ENCODE assay signal across 16 cellular contexts in the genomic region with DNA sequence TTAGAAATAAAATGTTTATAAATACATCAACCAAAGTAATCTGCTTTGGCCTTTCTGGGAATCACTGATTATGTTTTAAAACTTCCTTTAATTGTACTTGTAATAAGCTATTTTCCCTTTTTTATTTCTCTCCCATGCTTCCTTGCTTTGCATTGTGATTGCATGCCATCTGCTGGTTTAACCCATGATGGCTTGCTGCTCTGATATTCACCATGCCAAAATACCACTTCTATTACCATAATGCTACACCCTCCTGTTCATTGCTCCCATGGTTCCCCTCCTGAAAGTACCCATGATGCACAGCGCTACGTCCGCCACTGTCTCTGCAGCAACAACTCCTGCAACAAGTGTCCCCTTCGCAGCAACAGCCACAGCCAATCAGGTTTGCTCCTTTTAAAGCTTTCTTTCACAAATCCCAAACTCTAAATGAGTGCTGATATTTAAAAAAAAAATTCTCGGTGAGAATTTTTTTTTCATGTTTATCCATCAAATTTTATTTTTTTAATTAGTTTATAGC.
DNase-seq lines count a peak whose midpoint lies in the region; ATAC-seq, FAIRE-seq and TF ChIP-seq lines count a peak whose summit lies in the region.
"Had no signal": no experiment of that assay in that cellular context is flagged by ENCODE, and none has a peak within 500 bp of the region (broad histone marks: within the 10 kb centered on the region; RNA-seq: fewer than 3 reads in every experiment).

No MANE protein-coding gene starts in this region.

- H4K20me1 ChIP-seq in mammary epithelial cell (ENCODE audit: insufficient read depth, low read length) (no peaks in the 10 kb centered on the region), PC-3 (ENCODE audit: low read length) (no peaks in the 10 kb centered on the region), endothelial cell of umbilical vein (replicated peaks; ENCODE audit: control insufficient read depth, extremely low read depth, insufficient read depth, low read length) (no peaks in the 10 kb centered on the region)

- no peaks in the 10 kb centered on the region for H3K27me3 ChIP-seq in mammary epithelial cell (ENCODE audit: insufficient read depth, low read length)
- H3K27me3 ChIP-seq in PC-3 (ENCODE audit: low read length), result no peaks in the 10 kb centered on the region
- H3K27me3 ChIP-seq in endothelial cell of umbilical vein (ENCODE audit: control insufficient read depth in 2 of 2, insufficient read depth in 2 of 2, low read length in 2 of 2), result no peaks in the 10 kb centered on the region
- H3K27me3 ChIP-seq in uterus, result no peaks in the 10 kb centered on the region

- no peaks in the 10 kb centered on the region for H3K27me3 Mint-ChIP-seq in MCF 10A (ENCODE audit: insufficient read depth, unreplicated experiment)
- H3K27me3 Mint-ChIP-seq: stimulated activated naive CD8-positive, alpha-beta T cell treated with anti-CD3 and anti-CD28 coated beads, Interleukin-15, amount 100 ng/mL, for 72 hours had no signal

- in situ Hi-C loops in mammary epithelial cell (cut with MboI; ENCODE audit: low sequenced_read_pairs in 2 of 2), result no loop called here

- H3K36me3 ChIP-seq in mammary epithelial cell (ENCODE audit: insufficient read depth, low read length) (peaks cover 4% of the 10 kb centered on the region), PC-3 (ENCODE audit: low read depth, low read length) (no peaks in the 10 kb centered on the region), endothelial cell of umbilical vein (ENCODE audit: control insufficient read depth in 2 of 2, extremely low read depth in 1 of 2, insufficient read depth in 2 of 2, low read length in 2 of 2) (peaks cover 8 to 14% of the 10 kb centered on the region in 2 experiments), uterus (no peaks in the 10 kb centered on the region)

- H3K4me3 ChIP-seq in mammary epithelial cell (replicated peaks in 1 of 3; ENCODE audit: insufficient read depth in 1 of 3, low read depth in 2 of 3, low read length in 3 of 3), result no peak overlapping the region
- H3K4me3 ChIP-seq in PC-3 (ENCODE audit: low read length), result no peak overlapping the region
- H3K4me3 ChIP-seq in endothelial cell of umbilical vein (replicated peaks in 1 of 3; ENCODE audit: insufficient read depth in 1 of 3, low read depth in 1 of 3, low read length in 3 of 3), result no peak overlapping the region
- no peak overlapping the region for H3K4me3 ChIP-seq in uterus
- H3K4me3 ChIP-seq: lung had no signal

- H3K9me3 ChIP-seq in mammary epithelial cell (replicated peaks; ENCODE audit: insufficient read depth, low read length) (no peaks in the 10 kb centered on the region), PC-3 (ENCODE audit: low read length) (no peaks in the 10 kb centered on the region), endothelial cell of umbilical vein (replicated peaks; ENCODE audit: control insufficient read depth, insufficient read depth, low read length) (no peaks in the 10 kb centered on the region), uterus (no peaks in the 10 kb centered on the region)

- intact Hi-C loops in MCF 10A (cut with micrococcal nuclease) (loop anchor here (10.0 kb wide), 1 partner anchor 209 kb away; no protein-coding TSS in a partner anchor), mammary epithelial cell (cut with micrococcal nuclease) (loop anchor here (10.0 kb wide), 1 partner anchor 209 kb away; no protein-coding TSS in a partner anchor), PC-3 (cut with micrococcal nuclease) (no loop called here), endothelial cell of umbilical vein (cut with micrococcal nuclease) (no loop called here), uterus (cut with DNase I; ENCODE audit: low total_unique reads) (no loop called here)

- no peaks in the 10 kb centered on the region for H3K9me2 ChIP-seq in PC-3 (replicated peaks; ENCODE audit: low read length)

- H3K4me3 Mint-ChIP-seq in MCF 10A (ENCODE audit: unreplicated experiment), result no peak overlapping the region
- H3K4me3 Mint-ChIP-seq: activated CD8-positive, alpha-beta T cell treated with anti-CD3 and anti-CD28 coated beads, Interleukin-2, amount 10 ng/mL, durations not matched to agents 7 days and 5 days; stimulated activated naive CD8-positive, alpha-beta T cell treated with anti-CD3 and anti-CD28 coated beads, Interleukin-15, amount 100 ng/mL, for 72 hours had no signal

- TF ChIP-seq CTCF in MCF 10A (IDR thresholded peaks at IDR 0.05; ENCODE audit: unreplicated experiment), result peak; percentile 16
- no peak for TF ChIP-seq CTCF in mammary epithelial cell (conservative IDR thresholded peaks at IDR 0.05 in 1 of 2, IDR thresholded peaks at IDR 0.05 in 1 of 2; ENCODE audit: extremely low read depth in 1 of 2, insufficient read depth in 1 of 2, low read depth in 1 of 2, low read length in 2 of 2)
- peak; percentile 41; the same call in 1 of the 2 replicates for TF ChIP-seq CTCF in PC-3 (conservative IDR thresholded peaks at IDR 0.05; ENCODE audit: low read depth, low read length)
- TF ChIP-seq CTCF in endothelial cell of umbilical vein (IDR thresholded peaks at IDR 0.05; ENCODE audit: extremely low read depth in 1 of 2, insufficient read depth in 1 of 2, low read depth in 1 of 2, low read length in 2 of 2), result peak in 1 of 2 donors; percentile 1
- TF ChIP-seq CTCF in uterus (IDR thresholded peaks at IDR 0.05), result no peak

- H3K79me2 ChIP-seq in mammary epithelial cell (ENCODE audit: insufficient read depth, low read length), result no peaks in the 10 kb centered on the region
- H3K79me2 ChIP-seq in PC-3 (ENCODE audit: low read length), result no peaks in the 10 kb centered on the region
- peaks cover 2% of the 10 kb centered on the region for H3K79me2 ChIP-seq in endothelial cell of umbilical vein (ENCODE audit: control insufficient read depth, insufficient read depth, low read length)

- no peaks in the 10 kb centered on the region for H3K4me1 ChIP-seq in mammary epithelial cell (ENCODE audit: insufficient read depth, low read length)
- H3K4me1 ChIP-seq in PC-3 (ENCODE audit: insufficient read depth, low read length), result no peaks in the 10 kb centered on the region
- H3K4me1 ChIP-seq in endothelial cell of umbilical vein (ENCODE audit: control insufficient read depth, extremely low read depth, insufficient read depth, low read length), result peaks cover 6% of the 10 kb centered on the region
- no peaks in the 10 kb centered on the region for H3K4me1 ChIP-seq in uterus

- H3K4me1 Mint-ChIP-seq in MCF 10A (ENCODE audit: insufficient read depth, unreplicated experiment), result peaks cover 6% of the 10 kb centered on the region

- TF ChIP-seq POLR2A in endothelial cell of umbilical vein (IDR thresholded peaks at IDR 0.05; ENCODE audit: low read depth, low read length) (no peak), uterus (IDR thresholded peaks at IDR 0.05) (no peak)

- H3F3A ChIP-seq in PC-3 (ENCODE audit: low read length, unreplicated experiment), result no peaks in the 10 kb centered on the region

- H3K36me3 Mint-ChIP-seq in MCF 10A (ENCODE audit: insufficient read depth, unreplicated experiment), result peaks cover 35% of the 10 kb centered on the region

- no peak for DNase-seq in MCF 10A (ENCODE audit: unreplicated experiment)
- DNase-seq in mammary epithelial cell, result no peak
- peak; percentile 10 for DNase-seq in PC-3
- peak; percentile 17 for DNase-seq in endothelial cell of umbilical vein (ENCODE audit: low read depth, low spot score)
- DNase-seq in uterus, result no peak
- DNase-seq in NOMO-1 treated with DMSO at 0.1 percent for 48 hours (lab: John Stamatoyannopoulos, UW; ENCODE audit: unreplicated experiment), result no peak
- DNase-seq in midbrain (lab: John Stamatoyannopoulos, UW), result no peak
- DNase-seq in stimulated activated CD4-positive, alpha-beta T cell treated with anti-CD3 and anti-CD28 coated beads, Interleukin-4, amount 100 ng/mL, for 24 hours, result no peak
- DNase-seq: activated CD8-positive, alpha-beta T cell treated with anti-CD3 and anti-CD28 coated beads, Interleukin-2, amount 10 ng/mL, durations not matched to agents 7 days and 5 days; activated effector memory CD4-positive, alpha-beta T cell treated with Interleukin-2 at 50 U/mL for 16 hours; H7; NCI-H1417 treated with DMSO at 0.1 percent for 48 hours; NCI-H69; stimulated activated naive CD8-positive, alpha-beta T cell treated with anti-CD3 and anti-CD28 coated beads, Interleukin-15, amount 100 ng/mL, for 72 hours had no signal

- H3K9me3 Mint-ChIP-seq in MCF 10A (ENCODE audit: unreplicated experiment), result no peaks in the 10 kb centered on the region
- H3K9me3 Mint-ChIP-seq: stimulated activated naive CD8-positive, alpha-beta T cell treated with anti-CD3 and anti-CD28 coated beads, Interleukin-15, amount 100 ng/mL, for 72 hours had no signal

- no peak overlapping the region for H3K27ac ChIP-seq in mammary epithelial cell (ENCODE audit: insufficient read depth, low read depth, low read length)
- no peak overlapping the region for H3K27ac ChIP-seq in PC-3 (ENCODE audit: low read length)
- H3K27ac ChIP-seq in endothelial cell of umbilical vein (ENCODE audit: insufficient read depth, low read depth, low read length), result no peak overlapping the region
- H3K27ac ChIP-seq in uterus, result peak overlapping the region; percentile 32 to 72

- H2AFZ ChIP-seq in mammary epithelial cell (ENCODE audit: low read depth, low read length), result no peak overlapping the region
- H2AFZ ChIP-seq in PC-3 (ENCODE audit: low read length), result no peak overlapping the region
- no peak overlapping the region for H2AFZ ChIP-seq in endothelial cell of umbilical vein (ENCODE audit: low read depth, low read length)

- no peak for ATAC-seq in PC-3
- ATAC-seq: activated CD8-positive, alpha-beta T cell treated with anti-CD3 and anti-CD28 coated beads, Interleukin-2, amount 10 ng/mL, durations not matched to agents 7 days and 5 days; Right ventricle myocardium inferior; stimulated activated naive CD8-positive, alpha-beta T cell treated with anti-CD3 and anti-CD28 coated beads, Interleukin-15, amount 100 ng/mL, for 72 hours had no signal

- H3K27ac Mint-ChIP-seq in MCF 10A (ENCODE audit: low read depth, unreplicated experiment), result no peak overlapping the region
- H3K27ac Mint-ChIP-seq: activated CD8-positive, alpha-beta T cell treated with anti-CD3 and anti-CD28 coated beads, Interleukin-2, amount 10 ng/mL, durations not matched to agents 7 days and 5 days; stimulated activated naive CD8-positive, alpha-beta T cell treated with anti-CD3 and anti-CD28 coated beads, Interleukin-15, amount 100 ng/mL, for 72 hours had no signal

- H3K9ac ChIP-seq in mammary epithelial cell (ENCODE audit: insufficient read depth, low read length), result no peak overlapping the region
- no peak overlapping the region for H3K9ac ChIP-seq in PC-3 (ENCODE audit: low read length)
- H3K9ac ChIP-seq in endothelial cell of umbilical vein (replicated peaks; ENCODE audit: extremely low read depth, insufficient read depth, low read length), result no peak overlapping the region

- POLR2A ChIA-PET in MCF 10A (lab: Yijun Ruan, JAX), result interaction anchor here (0.7 to 2.2 kb wide), 3 partner anchors 67 to 443 kb away, joined by 3 to 9 read pairs (median 3); a partner anchor contains a TSS
- POLR2A ChIA-PET in PC-3 (lab: Charles Lee; ENCODE audit: unreplicated experiment), result no interaction called here
- POLR2A ChIA-PET in endothelial cell of umbilical vein (lab: Charles Lee), result no interaction called here

- no peaks in the 10 kb centered on the region for H3K9me1 ChIP-seq in endothelial cell of umbilical vein (replicated peaks; ENCODE audit: control insufficient read depth, extremely low read depth, insufficient read depth, low read length)

- dilution Hi-C loops in mammary epithelial cell (cut with HindIII; ENCODE audit: low sequenced_read_pairs), result no loop called here
- dilution Hi-C loops in endothelial cell of umbilical vein (cut with MboI; ENCODE audit: extremely low pct_ligation_motif_present, low sequenced_read_pairs), result no loop called here

- CTCF ChIA-PET in MCF 10A (lab: Yijun Ruan, JAX) (interaction anchor here (0.6 to 2.9 kb wide), 14 partner anchors 9 to 434 kb away, joined by 3 to 12 read pairs (median 3); a partner anchor contains a TSS), mammary epithelial cell (lab: Charles Lee; ENCODE audit: low non-redundant PET) (interaction anchor here (0.6 kb wide), 1 partner anchor 256 kb away, joined by 3 read pairs; no protein-coding TSS in a partner anchor), PC-3 (lab: Charles Lee) (interaction anchor here (1.0 kb wide), 2 partner anchors 256 to 348 kb away, joined by 4 read pairs; no protein-coding TSS in a partner anchor), endothelial cell of umbilical vein (lab: Charles Lee) (interaction anchor here (0.9 to 4.5 kb wide), 7 partner anchors 143 to 348 kb away, joined by 3 to 31 read pairs (median 4); no protein-coding TSS in a partner anchor)

- FAIRE-seq in endothelial cell of umbilical vein (lab: Jason Lieb, UNC), result no peak

- H3K4me2 ChIP-seq in mammary epithelial cell (ENCODE audit: insufficient read depth, low read depth, low read length) (no peak overlapping the region), PC-3 (ENCODE audit: low read length) (no peak overlapping the region), endothelial cell of umbilical vein (ENCODE audit: insufficient read depth, low read length) (no peak overlapping the region)

- BruUV-seq in MCF 10A (replicated peaks; lab: Mats Ljungman, UMichigan) (no TSS peak), mammary epithelial cell (replicated peaks; lab: Mats Ljungman, UMichigan) (no TSS peak), PC-3 (replicated peaks; lab: Mats Ljungman, UMichigan) (no TSS peak), endothelial cell of umbilical vein (replicated peaks; lab: Mats Ljungman, UMichigan) (no TSS peak)

- WGBS in mammary epithelial cell (ENCODE audit: low coverage, missing lambda C conversion rate), result 87% methylated on average over 5 of the region's 5 CpGs

Comparison
In these comparisons a context has a peak if more than half of its experiments do, and no peak if none do; other contexts are left out.
1. CTCF ChIP-seq: peak in MCF 10A (single experiment) and PC-3 (single experiment); none in mammary epithelial cell (0 of 2) and uterus (0 of 4).
2. DNase-seq: peak in PC-3 (single experiment) and endothelial cell of umbilical vein (single experiment); none in MCF 10A (single experiment), mammary epithelial cell (single experiment), uterus (0 of 2), NOMO-1 treated with DMSO at 0.1 percent for 48 hours (single experiment), midbrain (single experiment) and stimulated activated CD4-positive, alpha-beta T cell treated with anti-CD3 and anti-CD28 coated beads, Interleukin-4, amount 100 ng/mL, for 24 hours (single experiment).
3. H3K27ac ChIP-seq: peak in uterus (2 of 2); none in mammary epithelial cell (single experiment), PC-3 (single experiment) and endothelial cell of umbilical vein (single experiment).
4. intact Hi-C loops: an anchor here in MCF 10A (10.0 kb wide) and mammary epithelial cell (10.0 kb wide); none called in PC-3, endothelial cell of umbilical vein and uterus.